Comparison of ENCODE assay signal across 10 cellular contexts in genomic region chr16:4111748-4112696, GRCh38. TPM values are rescaled to one million over a fixed set of nuclear protein-coding genes. Genes with fewer than 3 reads are reported as not detected.
DNase-seq lines count a peak whose midpoint lies in the region; ATAC-seq, FAIRE-seq and TF ChIP-seq lines count a peak whose summit lies in the region.
"Had no signal": no experiment of that assay in that cellular context is flagged by ENCODE, and none has a peak within 500 bp of the region (broad histone marks: within the 10 kb centered on the region; RNA-seq: fewer than 3 reads in every experiment).

No MANE protein-coding gene starts in this region.

- peaks cover 13% of the 10 kb centered on the region for H3K36me3 Mint-ChIP-seq in osteocyte (ENCODE audit: unreplicated experiment)

- H3K4me3 ChIP-seq in OCI-LY1 (ENCODE audit: low read depth, low read length, poor library complexity, severe bottlenecking) (peak overlapping the region; percentile 21), endothelial cell of umbilical vein (replicated peaks in 1 of 3; ENCODE audit: insufficient read depth in 1 of 3, low read depth in 1 of 3, low read length in 3 of 3) (no peak overlapping the region)

- H3K27ac Mint-ChIP-seq in osteocyte (ENCODE audit: unreplicated experiment), result peak overlapping the region; percentile 73

- TF ChIP-seq POLR2A in endothelial cell of umbilical vein (IDR thresholded peaks at IDR 0.05; ENCODE audit: low read depth, low read length), result no peak

- H3K4me1 ChIP-seq in OCI-LY1 (ENCODE audit: insufficient read depth, low read length, severe bottlenecking), result peaks cover 26% of the 10 kb centered on the region
- peaks cover 16% of the 10 kb centered on the region for H3K4me1 ChIP-seq in endothelial cell of umbilical vein (ENCODE audit: control insufficient read depth, extremely low read depth, insufficient read depth, low read length)

- H3K27me3 ChIP-seq in OCI-LY1 (ENCODE audit: insufficient read depth, low read length), result no peaks in the 10 kb centered on the region
- no peaks in the 10 kb centered on the region for H3K27me3 ChIP-seq in endothelial cell of umbilical vein (ENCODE audit: control insufficient read depth in 2 of 2, insufficient read depth in 2 of 2, low read length in 2 of 2)

- H3K4me3 Mint-ChIP-seq in osteocyte (ENCODE audit: unreplicated experiment), result peak overlapping the region; percentile 73

- no peaks in the 10 kb centered on the region for H3K9me2 ChIP-seq in OCI-LY1 (ENCODE audit: low read depth, low read length)

- no peaks in the 10 kb centered on the region for H3K9me3 Mint-ChIP-seq in osteocyte (ENCODE audit: unreplicated experiment)

- H3K79me2 ChIP-seq in OCI-LY1 (ENCODE audit: insufficient read depth, low read length), result no peaks in the 10 kb centered on the region
- H3K79me2 ChIP-seq in endothelial cell of umbilical vein (ENCODE audit: control insufficient read depth, insufficient read depth, low read length), result no peaks in the 10 kb centered on the region

- H3K9me3 ChIP-seq in OCI-LY1 (ENCODE audit: low read length), result no peaks in the 10 kb centered on the region
- no peaks in the 10 kb centered on the region for H3K9me3 ChIP-seq in endothelial cell of umbilical vein (replicated peaks; ENCODE audit: control insufficient read depth, insufficient read depth, low read length)

- H4K20me1 ChIP-seq in OCI-LY1 (ENCODE audit: insufficient read depth, low read length), result no peaks in the 10 kb centered on the region
- H4K20me1 ChIP-seq in endothelial cell of umbilical vein (replicated peaks; ENCODE audit: control insufficient read depth, extremely low read depth, insufficient read depth, low read length), result no peaks in the 10 kb centered on the region

- intact Hi-C loops in endothelial cell of umbilical vein (cut with micrococcal nuclease), result loop anchor here (5.0 kb wide), 1 partner anchor 100 kb away; no protein-coding TSS in a partner anchor

- H3F3A ChIP-seq in OCI-LY1 (ENCODE audit: insufficient read depth, low read length), result no peaks in the 10 kb centered on the region

- FAIRE-seq in endothelial cell of umbilical vein (lab: Jason Lieb, UNC), result no peak

- H3K9me1 ChIP-seq in endothelial cell of umbilical vein (replicated peaks; ENCODE audit: control insufficient read depth, extremely low read depth, insufficient read depth, low read length), result no peaks in the 10 kb centered on the region

- peaks cover 46% of the 10 kb centered on the region for H3K4me1 Mint-ChIP-seq in osteocyte (ENCODE audit: unreplicated experiment)

- TF ChIP-seq CTCF in OCI-LY1 (IDR thresholded peaks at IDR 0.05; ENCODE audit: low read length) (no peak), endothelial cell of umbilical vein (IDR thresholded peaks at IDR 0.05; ENCODE audit: extremely low read depth in 1 of 2, insufficient read depth in 1 of 2, low read depth in 1 of 2, low read length in 2 of 2) (no peak), osteocyte (IDR thresholded peaks at IDR 0.05) (no peak)

- H3K4me2 ChIP-seq in OCI-LY1 (ENCODE audit: low read length) (peak overlapping the region; percentile 33), endothelial cell of umbilical vein (ENCODE audit: insufficient read depth, low read length) (peak overlapping the region; percentile 44)

- DNase-seq in EL (peak; percentile 49), endothelial cell of umbilical vein (ENCODE audit: low read depth, low spot score) (no peak), osteocyte (ENCODE audit: extremely low spot score, unreplicated experiment) (no peak), NCI-H2227 (lab: John Stamatoyannopoulos, UW; ENCODE audit: unreplicated experiment) (no peak), occipital lobe (lab: John Stamatoyannopoulos, UW) (no peak)
- DNase-seq in activated effector memory CD4-positive, alpha-beta T cell treated with anti-CD3 and anti-CD28 coated beads, Interleukin-2, amount 50 U/mL, for 16 hours, result no peak
- DNase-seq: midbrain, MM.1S had no signal

- POLR2A ChIA-PET in endothelial cell of umbilical vein (lab: Charles Lee), result interaction anchor here (0.7 kb wide), 2 partner anchors 141 to 161 kb away, joined by 3 read pairs; partner anchors contain the start of gene TFAP4

- no peak overlapping the region for H3K9ac ChIP-seq in OCI-LY1 (ENCODE audit: low read length)
- H3K9ac ChIP-seq in endothelial cell of umbilical vein (replicated peaks; ENCODE audit: extremely low read depth, insufficient read depth, low read length), result peak overlapping the region; percentile 4

- CTCF ChIA-PET in endothelial cell of umbilical vein (lab: Charles Lee), result interaction anchor here (0.7 to 5.7 kb wide), 9 partner anchors 9 to 149 kb away, joined by 3 to 33 read pairs (median 4); no protein-coding TSS in a partner anchor

- no TSS peak for BruUV-seq in endothelial cell of umbilical vein (replicated peaks; lab: Mats Ljungman, UMichigan)

- no peaks in the 10 kb centered on the region for H3K27me3 Mint-ChIP-seq in osteocyte (ENCODE audit: unreplicated experiment)

- H2AFZ ChIP-seq in OCI-LY1 (ENCODE audit: low read length) (no peak overlapping the region), endothelial cell of umbilical vein (ENCODE audit: low read depth, low read length) (peak overlapping the region; percentile 28)

- H3K36me3 ChIP-seq in OCI-LY1 (ENCODE audit: insufficient read depth, low read length) (no peaks in the 10 kb centered on the region), endothelial cell of umbilical vein (ENCODE audit: control insufficient read depth in 2 of 2, extremely low read depth in 1 of 2, insufficient read depth in 2 of 2, low read length in 2 of 2) (no peaks in the 10 kb centered on the region)

- dilution Hi-C loops in endothelial cell of umbilical vein (cut with MboI; ENCODE audit: extremely low pct_ligation_motif_present, low sequenced_read_pairs), result no loop called here

- H3K27ac ChIP-seq in OCI-LY1 (ENCODE audit: low read depth, low read length, poor library complexity, severe bottlenecking) (no peak overlapping the region), endothelial cell of umbilical vein (ENCODE audit: insufficient read depth, low read depth, low read length) (no peak overlapping the region)

- no peak for ATAC-seq in HG03442 (IDR thresholded peaks at IDR 0.05; ENCODE audit: unreplicated experiment)

TF ChIP-seq in endothelial cell of umbilical vein, 7 proteins besides CTCF, POLR2A, EP300 and RAD21:
- no peak for TF ChIP-seq MYC (IDR thresholded peaks at IDR 0.05; ENCODE audit: low read depth, low read length)
- no peak for TF ChIP-seq JUN (IDR thresholded peaks at IDR 0.05; ENCODE audit: borderline replicate concordance, insufficient read depth, insufficient read length, low read depth)
- no peak for TF ChIP-seq FOS (IDR thresholded peaks at IDR 0.05; ENCODE audit: borderline replicate concordance, insufficient read depth, low read length)
- TF ChIP-seq GATA2 (IDR thresholded peaks at IDR 0.05; ENCODE audit: insufficient read depth, insufficient read length, low read depth, low read length), result no peak
- no peak for TF ChIP-seq MAX (IDR thresholded peaks at IDR 0.05; ENCODE audit: insufficient read depth, insufficient read length)
- no peak for TF ChIP-seq POLR2AphosphoS5 (IDR thresholded peaks at IDR 0.05; ENCODE audit: insufficient read depth, low read depth, low read length)

RNA-seq across cellular contexts. Expression of gene ADCY9, which starts 4.2 kb away (rescaled TPM):
- total RNA-seq in endothelial cell of umbilical vein, result 13.1 and 14.0 TPM in 2 replicates
- 6.8 and 9.1 TPM in 2 replicates for polyA plus RNA-seq in endothelial cell of umbilical vein
- 6.7 and 7.0 TPM in 2 replicates for polyA plus RNA-seq in endothelial cell of umbilical vein (2011; cell fraction: cytosol; rRNA removed)
- polyA plus RNA-seq in endothelial cell of umbilical vein (2011; cell fraction: nucleus; rRNA removed), result 11.7 and 12.2 TPM in 2 replicates
- 8.1 and 11.3 TPM in 2 replicates for polyA plus RNA-seq in endothelial cell of umbilical vein (2012)
- polyA minus RNA-seq in endothelial cell of umbilical vein, result 15.1 and 16.0 TPM in 2 replicates
- polyA minus RNA-seq in endothelial cell of umbilical vein (2011; cell fraction: cytosol; rRNA and poly(A)+ RNA removed), result 27.2 TPM
- 10.3 and 10.8 TPM in 2 replicates for polyA minus RNA-seq in endothelial cell of umbilical vein (2011; cell fraction: nucleus; rRNA and poly(A)+ RNA removed)
- 25.3 and 26.9 TPM in 2 replicates for total RNA-seq in osteocyte
- 9.5 TPM for total RNA-seq in occipital lobe
